ENCODE assay signal across 1 cellular context in genomic region chr6:81451787-81452186, GRCh38.
TF ChIP-seq lines count a peak whose summit lies in the region.

No MANE protein-coding gene starts in this region.

TF ChIP-seq in GM12878, 131 proteins besides CTCF, POLR2A, EP300 and RAD21 (continued from another document and continues in another):
- TF ChIP-seq ZBTB40 (IDR thresholded peaks at IDR 0.05; ENCODE audit: borderline replicate concordance) (no peak), ZSCAN29 (IDR thresholded peaks at IDR 0.05) (no peak), USF1 (IDR thresholded peaks at IDR 0.05; ENCODE audit: borderline replicate concordance, extremely low read length, insufficient read depth, low read depth, low read length) (no peak), CUX1 (IDR thresholded peaks at IDR 0.05; ENCODE audit: insufficient replicate concordance, low read depth, low read length) (no peak), MEF2B (IDR thresholded peaks at IDR 0.05; ENCODE audit: partially characterized antibody, poor library complexity, severe bottlenecking) (no peak), STAT1 (conservative IDR thresholded peaks at IDR 0.05) (no peak), PRDM15 (CRISPR knock-in tag; IDR thresholded peaks at IDR 0.05) (no peak), MTA3 (IDR thresholded peaks at IDR 0.05; ENCODE audit: borderline replicate concordance, low read length) (no peak), E2F4 (IDR thresholded peaks at IDR 0.05; ENCODE audit: low read depth, low read length) (no peak), BCL11A (IDR thresholded peaks at IDR 0.05; ENCODE audit: low read depth, low read length) (no peak), NFXL1 (IDR thresholded peaks at IDR 0.05; ENCODE audit: borderline replicate concordance) (no peak), NFYA (IDR thresholded peaks at IDR 0.05; ENCODE audit: borderline replicate concordance, low read depth, low read length) (no peak), SMAD5 (IDR thresholded peaks at IDR 0.05; ENCODE audit: low read depth) (no peak), ZNF274 (IDR thresholded peaks at IDR 0.05; ENCODE audit: insufficient read depth, insufficient read length) (no peak), RAD51 (IDR thresholded peaks at IDR 0.05) (no peak), FOS (IDR thresholded peaks at IDR 0.05; ENCODE audit: borderline replicate concordance, extremely low read depth, insufficient read length) (no peak), SUPT20H (IDR thresholded peaks at IDR 0.05; ENCODE audit: borderline replicate concordance, control insufficient read depth, low read depth, low read length) (no peak), HDGF (IDR thresholded peaks at IDR 0.05) (no peak), ATF2 (IDR thresholded peaks at IDR 0.05; ENCODE audit: low read length) (no peak), MTA2 (IDR thresholded peaks at IDR 0.05; ENCODE audit: low read depth) (peak; percentile 91), ZNF592 (IDR thresholded peaks at IDR 0.05) (no peak), CEBPB (IDR thresholded peaks at IDR 0.05; ENCODE audit: borderline replicate concordance in 1 of 2, low read depth in 2 of 2, low read length in 2 of 2) (no peak), CHD4 (IDR thresholded peaks at IDR 0.05) (no peak), IRF4 (IDR thresholded peaks at IDR 0.05; ENCODE audit: low read depth, low read length) (peak; percentile 51; the same call in 1 of the 2 replicates), ZBED1 (IDR thresholded peaks at IDR 0.05; ENCODE audit: borderline replicate concordance) (no peak), MYC (IDR thresholded peaks at IDR 0.05; ENCODE audit: insufficient read depth, insufficient read length, insufficient replicate concordance, low read length, severe bottlenecking) (no peak), CHD2 (IDR thresholded peaks at IDR 0.05; ENCODE audit: borderline replicate concordance, low read depth, low read length) (no peak), NFIC (IDR thresholded peaks at IDR 0.05; ENCODE audit: low read depth, low read length) (no peak), SPI1 (IDR thresholded peaks at IDR 0.05; ENCODE audit: borderline replicate concordance, insufficient read depth, low read depth, low read length) (no peak), CHD1 (IDR thresholded peaks at IDR 0.05; ENCODE audit: low read depth, low read length) (no peak), RELB (IDR thresholded peaks at IDR 0.05; ENCODE audit: low read depth) (peak; percentile 30; the same call in 1 of the 2 replicates)
